8 cellular contexts compared by ENCODE assay signal in genomic region chr2:237059155-237059875, GRCh38. TPM values are rescaled to one million over a fixed set of nuclear protein-coding genes. Genes with fewer than 3 reads are reported as not detected.
DNase-seq lines count a peak whose midpoint lies in the region; ATAC-seq and TF ChIP-seq lines count a peak whose summit lies in the region.

No MANE protein-coding gene starts in this region.

- DNase-seq in fibroblast of the aortic adventitia (ENCODE audit: low read depth): peak; percentile 9
- DNase-seq in ascending aorta (ENCODE audit: low spot score in 2 of 2): no peak
- no peak for DNase-seq in stomach
- DNase-seq in effector memory CD4-positive, alpha-beta T cell: no peak
- no peak for DNase-seq in NOMO-1 (lab: John Stamatoyannopoulos, UW; ENCODE audit: unreplicated experiment in 2 of 2)

- intact Hi-C loops in ascending aorta (cut with DNase I): no loop called here
- intact Hi-C loops in stomach (cut with DNase I; ENCODE audit: low total_unique reads): loop anchor here (10.0 kb wide), 1 partner anchor 545 kb away; no protein-coding TSS in a partner anchor

- WGBS in stomach, 5 donors: 54 to 70% (median 60%) methylated on average over 8 of the region's 8 CpGs

- H3K4me1 ChIP-seq in ascending aorta (peaks cover 0 to 16% of the 10 kb centered on the region in 2 donors), stomach (peaks cover 6 to 24% (median 18%) of the 10 kb centered on the region in 4 donors)
- no peaks in the 10 kb centered on the region for H3K4me1 ChIP-seq in effector memory CD4-positive, alpha-beta T cell (ENCODE audit: control insufficient read depth, insufficient read depth, low read length, poor library complexity, severe bottlenecking)

- TF ChIP-seq CTCF in fibroblast of the aortic adventitia (IDR thresholded peaks at IDR 0.05; ENCODE audit: insufficient read depth, low read length) (no peak), ascending aorta (IDR thresholded peaks at IDR 0.05) (no peak), stomach (IDR thresholded peaks at IDR 0.05) (no peak)

- no peaks in the 10 kb centered on the region for H3K36me3 ChIP-seq in ascending aorta
- no peaks in the 10 kb centered on the region for H3K36me3 ChIP-seq in stomach
- H3K36me3 ChIP-seq in effector memory CD4-positive, alpha-beta T cell (ENCODE audit: control insufficient read depth, insufficient read depth, low read length): no peaks in the 10 kb centered on the region

- no peaks in the 10 kb centered on the region for H3K27me3 ChIP-seq in ascending aorta
- H3K27me3 ChIP-seq in stomach: no peaks in the 10 kb centered on the region
- H3K27me3 ChIP-seq in effector memory CD4-positive, alpha-beta T cell (replicated peaks; ENCODE audit: control insufficient read depth, insufficient read depth, low read length, poor library complexity, severe bottlenecking): no peaks in the 10 kb centered on the region

- TF ChIP-seq EP300 in stomach (IDR thresholded peaks at IDR 0.05): no peak

- no peak for TF ChIP-seq POLR2A in stomach (IDR thresholded peaks at IDR 0.05)

- H3K4me3 ChIP-seq in fibroblast of the aortic adventitia (ENCODE audit: low read depth, low read length) (no peak overlapping the region), ascending aorta (no peak overlapping the region), stomach (no peak overlapping the region)
- no peak overlapping the region for H3K4me3 ChIP-seq in effector memory CD4-positive, alpha-beta T cell (ENCODE audit: insufficient read depth, low read depth, low read length, poor library complexity, severe bottlenecking)

- H3K9me3 ChIP-seq in ascending aorta: no peaks in the 10 kb centered on the region
- H3K9me3 ChIP-seq in stomach: no peaks in the 10 kb centered on the region
- no peaks in the 10 kb centered on the region for H3K9me3 ChIP-seq in effector memory CD4-positive, alpha-beta T cell (ENCODE audit: control insufficient read depth, low read length)

- peak; percentile 63 for ATAC-seq in GM18520 (IDR thresholded peaks at IDR 0.05; ENCODE audit: unreplicated experiment)
- ATAC-seq in GM21367 (IDR thresholded peaks at IDR 0.05; ENCODE audit: unreplicated experiment): peak; percentile 69
- ATAC-seq in HG03139 (IDR thresholded peaks at IDR 0.05; ENCODE audit: unreplicated experiment): peak; percentile 61

- no peak overlapping the region for H3K27ac ChIP-seq in ascending aorta
- peak overlapping the region in 1 of 5 donors; percentile 47 for H3K27ac ChIP-seq in stomach
- no peak overlapping the region for H3K27ac ChIP-seq in effector memory CD4-positive, alpha-beta T cell (ENCODE audit: insufficient read depth, low read length, poor library complexity, severe bottlenecking)

RNA-seq across cellular contexts. Expression of gene COPS8, which starts 26.4 kb away (rescaled TPM):
- total RNA-seq in fibroblast of the aortic adventitia (ENCODE audit: low replicate concordance): 31.0 and 123 TPM in 2 replicates
- 16.4 TPM for total RNA-seq in ascending aorta
- 100 to 1,000 TPM in 1 of 5 donors, 10 to 100 TPM in 4; 24.1 to 105 (median 79.9) TPM for total RNA-seq in stomach
- 10 to 100 TPM; 29.8 to 40.2 (median 30.4) TPM for polyA plus RNA-seq in stomach
